In the genomic region with DNA sequence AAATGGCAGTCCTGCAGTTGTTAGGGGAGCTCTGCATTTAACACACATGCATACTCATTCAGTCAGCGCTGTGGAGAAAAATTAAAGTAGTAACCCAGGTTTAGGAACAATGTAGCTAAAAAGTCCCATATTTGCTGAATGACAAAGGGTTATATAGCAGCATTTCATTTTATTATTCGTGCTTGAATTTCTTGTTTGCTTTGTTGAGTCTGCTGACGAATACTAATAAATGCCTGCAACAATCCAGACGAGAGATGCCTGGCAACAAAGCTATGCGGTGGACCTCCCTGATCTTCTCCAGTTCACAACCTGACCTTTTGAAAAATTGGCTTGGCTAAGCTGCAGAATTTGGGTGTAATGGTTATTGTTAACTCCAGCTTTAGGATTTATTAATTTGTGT, we compare ENCODE assay signal across 1 cellular context.
TF ChIP-seq lines count a peak whose summit lies in the region.

No MANE protein-coding gene starts in this region.

TF ChIP-seq in GM23338, 12 proteins besides CTCF, POLR2A, EP300 and RAD21 (continued from another document):
- TF ChIP-seq, protein P1, sequence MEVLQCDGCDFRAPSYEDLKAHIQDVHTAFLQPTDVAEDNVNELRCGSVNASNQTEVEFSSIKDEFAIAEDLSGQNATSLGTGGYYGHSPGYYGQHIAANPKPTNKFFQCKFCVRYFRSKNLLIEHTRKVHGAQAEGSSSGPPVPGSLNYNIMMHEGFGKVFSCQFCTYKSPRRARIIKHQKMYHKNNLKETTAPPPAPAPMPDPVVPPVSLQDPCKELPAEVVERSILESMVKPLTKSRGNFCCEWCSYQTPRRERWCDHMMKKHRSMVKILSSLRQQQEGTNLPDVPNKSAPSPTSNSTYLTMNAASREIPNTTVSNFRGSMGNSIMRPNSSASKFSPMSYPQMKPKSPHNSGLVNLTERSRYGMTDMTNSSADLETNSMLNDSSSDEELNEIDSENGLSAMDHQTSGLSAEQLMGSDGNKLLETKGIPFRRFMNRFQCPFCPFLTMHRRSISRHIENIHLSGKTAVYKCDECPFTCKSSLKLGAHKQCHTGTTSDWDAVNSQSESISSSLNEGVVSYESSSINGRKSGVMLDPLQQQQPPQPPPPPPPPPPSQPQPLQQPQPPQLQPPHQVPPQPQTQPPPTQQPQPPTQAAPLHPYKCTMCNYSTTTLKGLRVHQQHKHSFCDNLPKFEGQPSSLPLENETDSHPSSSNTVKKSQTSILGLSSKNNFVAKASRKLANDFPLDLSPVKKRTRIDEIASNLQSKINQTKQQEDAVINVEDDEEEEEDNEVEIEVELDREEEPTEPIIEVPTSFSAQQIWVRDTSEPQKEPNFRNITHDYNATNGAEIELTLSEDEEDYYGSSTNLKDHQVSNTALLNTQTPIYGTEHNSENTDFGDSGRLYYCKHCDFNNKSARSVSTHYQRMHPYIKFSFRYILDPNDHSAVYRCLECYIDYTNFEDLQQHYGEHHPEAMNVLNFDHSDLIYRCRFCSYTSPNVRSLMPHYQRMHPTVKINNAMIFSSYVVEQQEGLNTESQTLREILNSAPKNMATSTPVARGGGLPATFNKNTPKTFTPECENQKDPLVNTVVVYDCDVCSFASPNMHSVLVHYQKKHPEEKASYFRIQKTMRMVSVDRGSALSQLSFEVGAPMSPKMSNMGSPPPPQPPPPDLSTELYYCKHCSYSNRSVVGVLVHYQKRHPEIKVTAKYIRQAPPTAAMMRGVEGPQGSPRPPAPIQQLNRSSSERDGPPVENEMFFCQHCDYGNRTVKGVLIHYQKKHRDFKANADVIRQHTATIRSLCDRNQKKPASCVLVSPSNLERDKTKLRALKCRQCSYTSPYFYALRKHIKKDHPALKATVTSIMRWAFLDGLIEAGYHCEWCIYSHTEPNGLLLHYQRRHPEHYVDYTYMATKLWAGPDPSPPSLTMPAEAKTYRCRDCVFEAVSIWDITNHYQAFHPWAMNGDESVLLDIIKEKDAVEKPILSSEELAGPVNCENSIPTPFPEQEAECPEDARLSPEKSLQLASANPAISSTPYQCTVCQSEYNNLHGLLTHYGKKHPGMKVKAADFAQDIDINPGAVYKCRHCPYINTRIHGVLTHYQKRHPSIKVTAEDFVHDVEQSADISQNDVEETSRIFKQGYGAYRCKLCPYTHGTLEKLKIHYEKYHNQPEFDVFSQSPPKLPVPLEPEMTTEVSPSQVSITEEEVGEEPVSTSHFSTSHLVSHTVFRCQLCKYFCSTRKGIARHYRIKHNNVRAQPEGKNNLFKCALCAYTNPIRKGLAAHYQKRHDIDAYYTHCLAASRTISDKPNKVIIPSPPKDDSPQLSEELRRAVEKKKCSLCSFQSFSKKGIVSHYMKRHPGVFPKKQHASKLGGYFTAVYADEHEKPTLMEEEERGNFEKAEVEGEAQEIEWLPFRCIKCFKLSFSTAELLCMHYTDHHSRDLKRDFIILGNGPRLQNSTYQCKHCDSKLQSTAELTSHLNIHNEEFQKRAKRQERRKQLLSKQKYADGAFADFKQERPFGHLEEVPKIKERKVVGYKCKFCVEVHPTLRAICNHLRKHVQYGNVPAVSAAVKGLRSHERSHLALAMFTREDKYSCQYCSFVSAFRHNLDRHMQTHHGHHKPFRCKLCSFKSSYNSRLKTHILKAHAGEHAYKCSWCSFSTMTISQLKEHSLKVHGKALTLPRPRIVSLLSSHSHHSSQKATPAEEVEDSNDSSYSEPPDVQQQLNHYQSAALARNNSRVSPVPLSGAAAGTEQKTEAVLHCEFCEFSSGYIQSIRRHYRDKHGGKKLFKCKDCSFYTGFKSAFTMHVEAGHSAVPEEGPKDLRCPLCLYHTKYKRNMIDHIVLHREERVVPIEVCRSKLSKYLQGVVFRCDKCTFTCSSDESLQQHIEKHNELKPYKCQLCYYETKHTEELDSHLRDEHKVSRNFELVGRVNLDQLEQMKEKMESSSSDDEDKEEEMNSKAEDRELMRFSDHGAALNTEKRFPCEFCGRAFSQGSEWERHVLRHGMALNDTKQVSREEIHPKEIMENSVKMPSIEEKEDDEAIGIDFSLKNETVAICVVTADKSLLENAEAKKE (CRISPR knock-in tag; IDR thresholded peaks at IDR 0.05), result no peak
- TF ChIP-seq ZNF331 (CRISPR knock-in tag; IDR thresholded peaks at IDR 0.05; ENCODE audit: low read depth), result no peak
